17 cellular contexts compared by ENCODE assay signal in the genomic region with DNA sequence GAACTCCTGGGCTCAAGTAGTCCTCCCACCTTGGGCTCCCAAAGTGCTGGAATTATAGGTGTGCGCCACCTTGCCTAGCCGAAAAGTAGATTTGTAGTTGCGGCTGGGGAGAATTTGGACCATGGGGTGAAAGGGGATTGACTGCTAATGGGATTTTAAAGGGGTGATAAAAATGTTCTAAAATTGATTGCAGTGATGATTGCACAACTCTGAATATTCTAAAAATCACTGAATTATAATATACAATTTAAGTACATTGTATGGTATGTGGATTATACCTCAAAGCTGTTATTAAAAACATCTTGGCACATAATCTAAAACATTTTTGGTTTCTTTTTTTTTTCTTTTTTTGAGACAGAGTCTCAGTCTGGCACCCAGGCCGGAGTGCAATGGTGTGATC.
"Had no signal": no experiment of that assay in that cellular context is flagged by ENCODE, and none has a peak within 500 bp of the region (broad histone marks: within the 10 kb centered on the region; RNA-seq: fewer than 3 reads in every experiment).

No MANE protein-coding gene starts in this region.

- DNase-seq: activated naive CD4-positive, alpha-beta T cell; activated naive CD8-positive, alpha-beta T cell treated with anti-CD3 and anti-CD28 coated beads, Interleukin-2, amount 10 ng/mL, durations not matched to agents 7 days and 5 days; activated T-cell treated with anti-CD3 and anti-CD28 coated beads for 4 hours; anterior cingulate cortex; cortex of kidney; effector CD4-positive, alpha-beta T cell; midbrain; right cardiac atrium; stimulated activated CD4-positive, alpha-beta T cell treated with anti-CD3 and anti-CD28 coated beads, Interleukin-4, amount 100 ng/mL, for 4 hours; stimulated activated CD8-positive, alpha-beta memory T cell treated with anti-CD3 and anti-CD28 coated beads, Interleukin-4, amount 100 ng/mL, for 48 hours; stimulated activated naive CD4-positive, alpha-beta T cell treated with Interleukin-2 at 50 U/mL for 16 hours; substantia nigra; T-helper 9 cell; transverse colon had no signal

- H3K4me3 ChIP-seq: esophagus muscularis mucosa, prostate gland, smooth muscle cell, transverse colon had no signal

- H3K27me3 ChIP-seq: esophagus muscularis mucosa, transverse colon had no signal

- H3K9me3 ChIP-seq: esophagus muscularis mucosa, prostate gland, transverse colon had no signal

- H3K36me3 ChIP-seq: esophagus muscularis mucosa, prostate gland, transverse colon had no signal

- H3K4me2 ChIP-seq: smooth muscle cell had no signal

- H3K4me1 ChIP-seq: prostate gland had no signal

- H3K27ac ChIP-seq: esophagus muscularis mucosa, prostate gland, transverse colon had no signal
